Comparison of ENCODE assay signal across 8 cellular contexts in genomic region chr1:204150702-204151561, GRCh38. TPM values are rescaled to one million over a fixed set of nuclear protein-coding genes. Genes with fewer than 3 reads are reported as not detected.
DNase-seq lines count a peak whose midpoint lies in the region; ATAC-seq and TF ChIP-seq lines count a peak whose summit lies in the region.

No MANE protein-coding gene starts in this region.

- no peak overlapping the region for H3K27ac Mint-ChIP-seq in activated CD4-positive, alpha-beta T cell treated with anti-CD3 and anti-CD28 coated beads, Interleukin-2, amount 10 ng/mL, durations not matched to agents 7 days and 5 days
- peak overlapping the region; percentile 39 for H3K27ac Mint-ChIP-seq in type B pancreatic cell

- TF ChIP-seq POLR2A in erythroblast (IDR thresholded peaks at IDR 0.05; ENCODE audit: low read length): no peak

- no peak for DNase-seq in activated CD4-positive, alpha-beta T cell treated with anti-CD3 and anti-CD28 coated beads, Interleukin-2, amount 10 ng/mL, durations not matched to agents 7 days and 5 days
- no peak for DNase-seq in activated CD4-positive, alpha-beta T cell treated with anti-CD3 and anti-CD28 coated beads, Interleukin-2, amount 50 U/mL, for 1 hour
- DNase-seq in cardiac fibroblast (ENCODE audit: low read depth in 2 of 2) (no peak), lung (ENCODE audit: low spot score) (no peak), type B pancreatic cell (ENCODE audit: extremely low spot score, unreplicated experiment) (no peak), erythroblast (lab: John Stamatoyannopoulos, UW) (no peak)

- 41 to 43% methylated on average over 33 of the region's 33 CpGs for WGBS in lung, 2 donors

- peak overlapping the region; percentile 53 for H3K4me3 Mint-ChIP-seq in activated CD4-positive, alpha-beta T cell treated with anti-CD3 and anti-CD28 coated beads, Interleukin-2, amount 10 ng/mL, durations not matched to agents 7 days and 5 days
- H3K4me3 Mint-ChIP-seq in type B pancreatic cell: peak overlapping the region; percentile 80

- ATAC-seq in lung (ENCODE audit: insufficient read depth, low FRiP score) (no peak), HG02981 (IDR thresholded peaks at IDR 0.05; ENCODE audit: unreplicated experiment) (no peak), GM21526 (IDR thresholded peaks at IDR 0.05; ENCODE audit: low FRiP score, unreplicated experiment) (no peak)

- no peaks in the 10 kb centered on the region for H3K36me3 ChIP-seq in lung (ENCODE audit: control insufficient read depth in 2 of 2, insufficient read depth in 2 of 2, low read length in 2 of 2)

- H3K36me3 Mint-ChIP-seq in activated CD4-positive, alpha-beta T cell treated with anti-CD3 and anti-CD28 coated beads, Interleukin-2, amount 10 ng/mL, durations not matched to agents 7 days and 5 days (ENCODE audit: low read depth): no peaks in the 10 kb centered on the region
- no peaks in the 10 kb centered on the region for H3K36me3 Mint-ChIP-seq in type B pancreatic cell

- no peaks in the 10 kb centered on the region for H3K27me3 ChIP-seq in lung (ENCODE audit: control insufficient read depth, insufficient read depth)

- peaks cover 8% of the 10 kb centered on the region for H3K4me1 Mint-ChIP-seq in activated CD4-positive, alpha-beta T cell treated with anti-CD3 and anti-CD28 coated beads, Interleukin-2, amount 10 ng/mL, durations not matched to agents 7 days and 5 days
- H3K4me1 Mint-ChIP-seq in type B pancreatic cell (ENCODE audit: unreplicated experiment): peaks cover 6% of the 10 kb centered on the region

- peak overlapping the region in 1 of 2 donors; percentile 10 for H3K27ac ChIP-seq in lung (ENCODE audit: low read depth in 1 of 2, low read length in 1 of 2)

- peaks cover 19% of the 10 kb centered on the region for H3K27me3 Mint-ChIP-seq in activated CD4-positive, alpha-beta T cell treated with anti-CD3 and anti-CD28 coated beads, Interleukin-2, amount 10 ng/mL, durations not matched to agents 7 days and 5 days
- peaks cover 4% of the 10 kb centered on the region for H3K27me3 Mint-ChIP-seq in type B pancreatic cell

- H3K9me3 ChIP-seq in lung (ENCODE audit: control insufficient read depth in 2 of 2, insufficient read depth in 1 of 2, low read length in 1 of 2): no peaks in the 10 kb centered on the region

- CTCF ChIA-PET in activated CD4-positive, alpha-beta T cell treated with anti-CD3 and anti-CD28 coated beads, Interleukin-2, amount 10 ng/mL, durations not matched to agents 7 days and 5 days (lab: Charles Lee): interaction anchor here (0.5 to 2.1 kb wide), 4 partner anchors 12 to 469 kb away, joined by 3 to 5 read pairs (median 4); no protein-coding TSS in a partner anchor

- POLR2A ChIA-PET in activated CD4-positive, alpha-beta T cell treated with anti-CD3 and anti-CD28 coated beads, Interleukin-2, amount 10 ng/mL, durations not matched to agents 7 days and 5 days (lab: Charles Lee): no interaction called here

- peaks cover 0 to 4% of the 10 kb centered on the region in 2 donors for H3K4me1 ChIP-seq in lung (ENCODE audit: control insufficient read depth in 2 of 2, insufficient read depth in 2 of 2, low read length in 2 of 2)

- no peaks in the 10 kb centered on the region for H3K9me3 Mint-ChIP-seq in activated CD4-positive, alpha-beta T cell treated with anti-CD3 and anti-CD28 coated beads, Interleukin-2, amount 10 ng/mL, durations not matched to agents 7 days and 5 days
- no peaks in the 10 kb centered on the region for H3K9me3 Mint-ChIP-seq in type B pancreatic cell

- peak overlapping the region; percentile 51 to 57 for H3K4me3 ChIP-seq in cardiac fibroblast (replicated peaks in 1 of 2; ENCODE audit: low read depth in 2 of 2, low read length in 2 of 2)
- peak overlapping the region; percentile 62 for H3K4me3 ChIP-seq in lung

- TF ChIP-seq CTCF in cardiac fibroblast (IDR thresholded peaks at IDR 0.05; ENCODE audit: low read depth, low read length): no peak
- TF ChIP-seq CTCF in lung (IDR thresholded peaks at IDR 0.05; ENCODE audit: control extremely low read depth, extremely low read depth): no peak
- no peak for TF ChIP-seq CTCF in type B pancreatic cell (conservative IDR thresholded peaks at IDR 0.05)

RNA-seq across cellular contexts. Expression of gene ETNK2, which starts 0.9 kb away (rescaled TPM):
- total RNA-seq in activated CD4-positive, alpha-beta T cell treated with anti-CD3 and anti-CD28 coated beads, Interleukin-2, amount 10 ng/mL, durations not matched to agents 7 days and 5 days: under 1 TPM in 1 of 2 experiments, not detected in 1; 0.25 TPM
- 1 to 10 TPM; 5.0 to 5.8 TPM for total RNA-seq in lung
- 1 to 10 TPM; 2.2 to 2.8 TPM for polyA plus RNA-seq in lung
- total RNA-seq in type B pancreatic cell (ENCODE audit: low replicate concordance): 7.3 and 10.0 TPM in 2 replicates

RNA-seq across cellular contexts. Expression of gene REN, which starts 15.2 kb away (rescaled TPM):
- not detected for total RNA-seq in activated CD4-positive, alpha-beta T cell treated with anti-CD3 and anti-CD28 coated beads, Interleukin-2, amount 10 ng/mL, durations not matched to agents 7 days and 5 days
- total RNA-seq in lung (under 1 TPM; 0.23 to 0.28 TPM), type B pancreatic cell (ENCODE audit: low replicate concordance) (0.69 and 1.2 TPM in 2 replicates)
- polyA plus RNA-seq in lung: under 1 TPM; 0.31 to 0.75 TPM

RNA-seq across cellular contexts. Expression of gene KISS1, which starts 45.4 kb away (rescaled TPM):
- total RNA-seq in activated CD4-positive, alpha-beta T cell treated with anti-CD3 and anti-CD28 coated beads, Interleukin-2, amount 10 ng/mL, durations not matched to agents 7 days and 5 days: not detected
- total RNA-seq in lung: not detected
- 1 to 10 TPM in 1 of 2 donors, under 1 TPM in 1; 0.25 to 3.4 TPM for polyA plus RNA-seq in lung
- 0.48 and 0.55 TPM in 2 replicates for total RNA-seq in type B pancreatic cell (ENCODE audit: low replicate concordance)
